In genomic region chr3:44762170-44762677, GRCh38 we compare ENCODE assay signal across 8 cellular contexts. TPM values are rescaled to one million over a fixed set of nuclear protein-coding genes. Genes with fewer than 3 reads are reported as not detected.
A peak's percentile ranks its signal among the peaks of the same experiment; 100 is the strongest.
DNase-seq lines count a peak whose midpoint lies in the region; ATAC-seq and TF ChIP-seq lines count a peak whose summit lies in the region.

No MANE protein-coding gene starts in this region.

- no peak for TF ChIP-seq CTCF in brain (conservative IDR thresholded peaks at IDR 0.05)

- H3K27me3 Mint-ChIP-seq in brain: peaks cover 7% of the 10 kb centered on the region

- H3K36me3 Mint-ChIP-seq in brain: peaks cover 80% of the 10 kb centered on the region

- peaks cover 40 to 64% (median 57%) of the 10 kb centered on the region in 5 experiments for H3K9me3 Mint-ChIP-seq in brain

- WGBS in mesodermal cell (ENCODE audit: insufficient coverage in 2 of 2), 2 experiments: 0% methylated on average over 3 to 4 of the region's 9 CpGs

- H3K27ac ChIP-seq in mesodermal cell (ENCODE audit: low read depth, low read length, severe bottlenecking): peak overlapping the region; percentile 81

- no peak for ATAC-seq in HG02970 (IDR thresholded peaks at IDR 0.05; ENCODE audit: low FRiP score, unreplicated experiment)

- H3K4me1 ChIP-seq in mesodermal cell (ENCODE audit: control insufficient read depth, insufficient read depth, low read length, poor library complexity, severe bottlenecking): peaks cover 5% of the 10 kb centered on the region

- peaks cover 60% of the 10 kb centered on the region for H3K36me3 ChIP-seq in mesodermal cell (ENCODE audit: control insufficient read depth, insufficient read depth, low read length)

- peak overlapping the region; percentile 87 to 96 (median 91) for H3K4me3 Mint-ChIP-seq in brain

- peak; percentile 30 for DNase-seq in NCI-H510A treated with DMSO at 0.1 percent for 48 hours (lab: John Stamatoyannopoulos, UW)
- no peak for DNase-seq in NCI-H510A (lab: John Stamatoyannopoulos, UW)
- peak; percentile 22 for DNase-seq in LHCN-M2 (ENCODE audit: low read depth)
- no peak for DNase-seq in NCI-H1105 treated with DMSO at 0.1 percent for 48 hours (lab: John Stamatoyannopoulos, UW)
- no peak for DNase-seq in CD1c-positive myeloid dendritic cell (ENCODE audit: extremely low spot score)

- H3K27ac Mint-ChIP-seq in brain: peak overlapping the region; percentile 74 to 86 (median 77)

- H3K9me3 ChIP-seq in mesodermal cell (ENCODE audit: control insufficient read depth, low read length): peaks cover 37% of the 10 kb centered on the region

- peak overlapping the region; percentile 93 for H3K4me3 ChIP-seq in mesodermal cell (ENCODE audit: extremely low read depth, insufficient read depth, low read length, poor library complexity, severe bottlenecking)

- peaks cover 39% of the 10 kb centered on the region for H3K4me1 Mint-ChIP-seq in brain

RNA-seq across cellular contexts. Expression of gene KIF15, which starts 0.6 kb away (rescaled TPM):
- 21.5 and 25.9 TPM in 2 replicates for total RNA-seq in LHCN-M2 (2014; rRNA removed)
- polyA plus RNA-seq in LHCN-M2 (2012): 3.5 TPM
- 12.0 TPM for polyA plus RNA-seq in brain (ENCODE audit: insufficient read depth, low read depth, low replicate concordance)
- polyA plus RNA-seq in mesodermal cell (2013, experiment 1 of 2): 15.6 TPM
- 21.4 TPM for polyA plus RNA-seq in mesodermal cell (2013, experiment 2 of 2)

RNA-seq across cellular contexts. Expression of gene KIAA1143, which starts 0.8 kb away (rescaled TPM):
- total RNA-seq in LHCN-M2 (2014; rRNA removed): 28.5 and 30.1 TPM in 2 replicates
- polyA plus RNA-seq in LHCN-M2 (2012): 8.9 TPM
- 38.6 TPM for polyA plus RNA-seq in brain (ENCODE audit: insufficient read depth, low read depth, low replicate concordance)
- 23.1 TPM for polyA plus RNA-seq in mesodermal cell (2013, experiment 1 of 2)
- 32.1 TPM for polyA plus RNA-seq in mesodermal cell (2013, experiment 2 of 2)

RNA-seq across cellular contexts. Expression of gene ZNF501, which starts 32.8 kb away (rescaled TPM):
- total RNA-seq in LHCN-M2 (2014; rRNA removed): 0.45 and 1.3 TPM in 2 replicates
- 0.44 TPM for polyA plus RNA-seq in LHCN-M2 (2012)
- polyA plus RNA-seq in brain (ENCODE audit: insufficient read depth, low read depth, low replicate concordance): 3.3 TPM
- polyA plus RNA-seq in mesodermal cell (2013, experiment 1 of 2): 4.8 TPM
- polyA plus RNA-seq in mesodermal cell (2013, experiment 2 of 2): 4.2 TPM

RNA-seq across cellular contexts. Expression of gene ZNF502, which starts 49.8 kb away (rescaled TPM):
- 2.5 and 4.3 TPM in 2 replicates for total RNA-seq in LHCN-M2 (2014; rRNA removed)
- 1.2 TPM for polyA plus RNA-seq in LHCN-M2 (2012)
- polyA plus RNA-seq in brain (ENCODE audit: insufficient read depth, low read depth, low replicate concordance): 2.0 TPM
- polyA plus RNA-seq in mesodermal cell (2013, experiment 1 of 2): 4.0 TPM
- 3.9 TPM for polyA plus RNA-seq in mesodermal cell (2013, experiment 2 of 2)

Comparison
In these comparisons a context has a peak if more than half of its experiments do, and no peak if none do; other contexts are left out.
1. DNase-seq: peak in NCI-H510A treated with DMSO at 0.1 percent for 48 hours (single experiment) and LHCN-M2 (single experiment); none in NCI-H510A (single experiment), NCI-H1105 treated with DMSO at 0.1 percent for 48 hours (single experiment) and CD1c-positive myeloid dendritic cell (single experiment).